Comparison of ENCODE assay signal across 15 cellular contexts in genomic region chr5:56616454-56617160, GRCh38.
DNase-seq lines count a peak whose midpoint lies in the region; ATAC-seq and TF ChIP-seq lines count a peak whose summit lies in the region.
"Had no signal": no experiment of that assay in that cellular context is flagged by ENCODE, and none has a peak within 500 bp of the region (broad histone marks: within the 10 kb centered on the region; RNA-seq: fewer than 3 reads in every experiment).

No MANE protein-coding gene starts in this region.

- no peaks in the 10 kb centered on the region for H3K79me2 ChIP-seq in mammary epithelial cell (ENCODE audit: insufficient read depth, low read length)

- dilution Hi-C loops in mammary epithelial cell (cut with HindIII; ENCODE audit: low sequenced_read_pairs): no loop called here

- H3K4me1 ChIP-seq in mammary epithelial cell (ENCODE audit: insufficient read depth, low read length) (peaks cover 11% of the 10 kb centered on the region), SJCRH30 (no peaks in the 10 kb centered on the region), foreskin keratinocyte (no peaks in the 10 kb centered on the region)

- ATAC-seq in memory B cell (ENCODE audit: low read depth): no peak
- no peak for ATAC-seq in foreskin keratinocyte
- ATAC-seq: activated CD4-positive, alpha-beta T cell treated with anti-CD3 and anti-CD28 coated beads for 36 hours; SK-N-SH treated with all-trans-retinoic acid at 6 μM for 48 hours had no signal

- BruUV-seq in mammary epithelial cell (replicated peaks; lab: Mats Ljungman, UMichigan): no TSS peak

- H3K36me3 Mint-ChIP-seq in memory B cell: peaks cover 17% of the 10 kb centered on the region

- CTCF ChIA-PET in mammary epithelial cell (lab: Charles Lee; ENCODE audit: low non-redundant PET): no interaction called here

- no peak overlapping the region for H3K27ac ChIP-seq in mammary epithelial cell (ENCODE audit: insufficient read depth, low read depth, low read length)
- no peak overlapping the region for H3K27ac ChIP-seq in SJCRH30
- no peak overlapping the region for H3K27ac ChIP-seq in foreskin keratinocyte

- peaks cover 15% of the 10 kb centered on the region for H3K9me3 Mint-ChIP-seq in memory B cell

- WGBS in mammary epithelial cell (ENCODE audit: low coverage, missing lambda C conversion rate): 14% methylated on average over 6 of the region's 6 CpGs

- peaks cover 35% of the 10 kb centered on the region for H3K4me1 Mint-ChIP-seq in memory B cell

- in situ Hi-C loops in mammary epithelial cell (cut with MboI; ENCODE audit: low sequenced_read_pairs in 2 of 2): no loop called here

- H3K27me3 ChIP-seq in mammary epithelial cell (ENCODE audit: insufficient read depth, low read length): no peaks in the 10 kb centered on the region
- H3K27me3 ChIP-seq in SJCRH30: no peaks in the 10 kb centered on the region
- no peaks in the 10 kb centered on the region for H3K27me3 ChIP-seq in foreskin keratinocyte

- H3K36me3 ChIP-seq in mammary epithelial cell (ENCODE audit: insufficient read depth, low read length): no peaks in the 10 kb centered on the region
- no peaks in the 10 kb centered on the region for H3K36me3 ChIP-seq in SJCRH30

- H3K4me3 ChIP-seq in mammary epithelial cell (replicated peaks in 1 of 3; ENCODE audit: insufficient read depth in 1 of 3, low read depth in 2 of 3, low read length in 3 of 3): no peak overlapping the region
- no peak overlapping the region for H3K4me3 ChIP-seq in SJCRH30

- H3K27ac Mint-ChIP-seq in memory B cell: peak overlapping the region; percentile 82
- H3K27ac Mint-ChIP-seq: activated CD4-positive, alpha-beta T cell treated with anti-CD3 and anti-CD28 coated beads for 36 hours; endodermal cell; HFFc6 had no signal

- no peak overlapping the region for H3K4me3 Mint-ChIP-seq in memory B cell
- H3K4me3 Mint-ChIP-seq: activated CD4-positive, alpha-beta T cell treated with anti-CD3 and anti-CD28 coated beads for 36 hours; endodermal cell; HFFc6; neural crest cell had no signal

- H4K20me1 ChIP-seq in mammary epithelial cell (ENCODE audit: insufficient read depth, low read length): no peaks in the 10 kb centered on the region

- H3K4me2 ChIP-seq in mammary epithelial cell (ENCODE audit: insufficient read depth, low read depth, low read length): peak overlapping the region; percentile 18

- H3K9me3 ChIP-seq in mammary epithelial cell (replicated peaks; ENCODE audit: insufficient read depth, low read length) (peaks cover 11% of the 10 kb centered on the region), SJCRH30 (replicated peaks) (0 out of 2 replicates have a peak, but pooled peaks cover 2% of the 10 kb centered on the region)

- peak overlapping the region; percentile 56 for H2AFZ ChIP-seq in mammary epithelial cell (ENCODE audit: low read depth, low read length)

- intact Hi-C loops in mammary epithelial cell (cut with micrococcal nuclease): no loop called here

- TF ChIP-seq CTCF in mammary epithelial cell (conservative IDR thresholded peaks at IDR 0.05 in 1 of 2, IDR thresholded peaks at IDR 0.05 in 1 of 2; ENCODE audit: extremely low read depth in 1 of 2, insufficient read depth in 1 of 2, low read depth in 1 of 2, low read length in 2 of 2): no peak
- TF ChIP-seq CTCF in foreskin keratinocyte (conservative IDR thresholded peaks at IDR 0.05): no peak

- H3K9ac ChIP-seq in mammary epithelial cell (ENCODE audit: insufficient read depth, low read length): no peak overlapping the region

- no peaks in the 10 kb centered on the region for H3K27me3 Mint-ChIP-seq in memory B cell
- H3K27me3 Mint-ChIP-seq: activated CD4-positive, alpha-beta T cell treated with anti-CD3 and anti-CD28 coated beads for 36 hours had no signal

- DNase-seq in DMS79 (lab: John Stamatoyannopoulos, UW) (peak; percentile 48), Kasumi-1 (lab: John Stamatoyannopoulos, UW) (peak; percentile 16 to 22), mammary epithelial cell (no peak), memory B cell (ENCODE audit: low spot score in 2 of 2) (no peak), SJCRH30 (no peak), GM19238 (ENCODE audit: insufficient read length, low spot score) (no peak), foreskin keratinocyte (no peak)
- DNase-seq: activated CD4-positive, alpha-beta T cell treated with anti-CD3 and anti-CD28 coated beads for 36 hours; endodermal cell; glutamatergic neuron; HFFc6; NCI-H187 treated with DMSO at 0.1 percent for 48 hours; substantia nigra had no signal

Comparison
In these comparisons a context has a peak if more than half of its experiments do, and no peak if none do; other contexts are left out.
1. DNase-seq: peak in DMS79 (single experiment) and Kasumi-1 (2 of 2); none in mammary epithelial cell (single experiment), memory B cell (0 of 2), SJCRH30 (0 of 2), GM19238 (single experiment) and foreskin keratinocyte (0 of 2).